14 cellular contexts compared by ENCODE assay signal in genomic region chr1:226397955-226398636, GRCh38.
"Had no signal": no experiment of that assay in that cellular context is flagged by ENCODE, and none has a peak within 500 bp of the region (broad histone marks: within the 10 kb centered on the region; RNA-seq: fewer than 3 reads in every experiment).

No MANE protein-coding gene starts in this region.

- H3K4me3 ChIP-seq: spleen, suprapubic skin had no signal

- DNase-seq: activated CD4-positive, alpha-beta memory T cell treated with anti-CD3 and anti-CD28 coated beads, Interleukin-2, amount 10 ng/mL, durations not matched to agents 7 days and 5 days; activated CD4-positive, alpha-beta T cell treated with anti-CD3 and anti-CD28 coated beads for 36 hours; activated naive CD4-positive, alpha-beta T cell treated with anti-CD3 and anti-CD28 coated beads, Interleukin-2, amount 50 U/mL, for 16 hours; amygdala; brain microvascular endothelial cell; erythroblast; left cardiac atrium; retina; spleen; stimulated activated CD4-positive, alpha-beta T cell treated with anti-CD3 and anti-CD28 coated beads, Interleukin-1b, Interleukin-23, amount 100 ng/mL, for 48 hours; stimulated activated naive CD4-positive, alpha-beta T cell; T-helper 2 cell had no signal

- H3K9me3 ChIP-seq: spleen, suprapubic skin had no signal

- H3K4me1 ChIP-seq: suprapubic skin had no signal

- H3K27me3 ChIP-seq: brain microvascular endothelial cell, spleen, suprapubic skin had no signal

- ATAC-seq: activated CD4-positive, alpha-beta T cell treated with anti-CD3 and anti-CD28 coated beads for 36 hours; natural killer cell treated with Interleukin-12 subunit alpha and Interleukin-12 subunit beta and Interleukin-15 and Interleukin-18, amount 100 ng/mL, for 72 hours had no signal

- H3K27ac ChIP-seq: brain microvascular endothelial cell, spleen, suprapubic skin had no signal
